ENCODE assay signal across 16 cellular contexts in genomic region chr1:212366901-212367300, GRCh38. TPM values are rescaled to one million over a fixed set of nuclear protein-coding genes. Genes with fewer than 3 reads are reported as not detected.
DNase-seq lines count a peak whose midpoint lies in the region; ATAC-seq and TF ChIP-seq lines count a peak whose summit lies in the region.
"Had no signal": no experiment of that assay in that cellular context is flagged by ENCODE, and none has a peak within 500 bp of the region (broad histone marks: within the 10 kb centered on the region; RNA-seq: fewer than 3 reads in every experiment).

No MANE protein-coding gene starts in this region.

- TF ChIP-seq POLR2A in adrenal gland (IDR thresholded peaks at IDR 0.05): no peak

- 82% methylated on average over 5 of the region's 5 CpGs for WGBS in SK-N-SH (ENCODE audit: low lambda C conversion rate)
- 68 to 73% (median 72%) methylated on average over 5 of the region's 5 CpGs for WGBS in adrenal gland, 4 donors

- H3K9ac ChIP-seq in SK-N-SH: no peak overlapping the region

- H3K79me2 ChIP-seq in SK-N-SH (ENCODE audit: insufficient read depth): no peaks in the 10 kb centered on the region

- H2AFZ ChIP-seq in SK-N-SH (ENCODE audit: low read depth): no peak overlapping the region

- intact Hi-C loops in adrenal gland (cut with DNase I): loop anchor here in 1 of 2 donors (5.0 kb wide), 1 partner anchor 295 kb away; no protein-coding TSS in a partner anchor

- H4K20me1 ChIP-seq in SK-N-SH (ENCODE audit: insufficient read depth): no peaks in the 10 kb centered on the region

- peak; percentile 49 for ATAC-seq in SK-N-SH treated with all-trans-retinoic acid at 6 μM for 48 hours
- no peak for ATAC-seq in WTC11
- ATAC-seq in stimulated activated effector memory CD8-positive, alpha-beta T cell treated with anti-CD3 and anti-CD28 coated beads, Interleukin-12 subunit alpha, Interleukin-12 subunit beta, amount 100 ng/mL, for 72 hours: no peak

- no peaks in the 10 kb centered on the region for H3K9me3 Mint-ChIP-seq in WTC11
- H3K9me3 Mint-ChIP-seq in stimulated activated effector memory CD8-positive, alpha-beta T cell treated with anti-CD3 and anti-CD28 coated beads, Interleukin-12 subunit alpha, Interleukin-12 subunit beta, amount 100 ng/mL, for 72 hours: no peaks in the 10 kb centered on the region

- TF ChIP-seq EP300 in SK-N-SH (IDR thresholded peaks at IDR 0.05; ENCODE audit: borderline replicate concordance in 1 of 2, low read depth in 1 of 2, low read length in 1 of 2): no peak

- H3K27ac ChIP-seq in SK-N-SH (ENCODE audit: low read depth in 2 of 2, low read length in 1 of 2): no peak overlapping the region
- no peak overlapping the region for H3K27ac ChIP-seq in adrenal gland
- H3K27ac ChIP-seq: 22Rv1, tibial nerve had no signal

- TF ChIP-seq RAD21 in SK-N-SH (IDR thresholded peaks at IDR 0.05; ENCODE audit: low read length): no peak

- H3K36me3 ChIP-seq in SK-N-SH (replicated peaks in 1 of 2; ENCODE audit: control insufficient read depth in 1 of 2, insufficient read depth in 2 of 2, low read length in 1 of 2): peaks cover 23 to 27% of the 10 kb centered on the region in 2 experiments
- H3K36me3 ChIP-seq in adrenal gland (replicated peaks in 1 of 2): peaks cover 0 to 18% of the 10 kb centered on the region in 2 donors

- no peaks in the 10 kb centered on the region for H3F3A ChIP-seq in SK-N-SH (replicated peaks; ENCODE audit: insufficient read depth)

- no peaks in the 10 kb centered on the region for H3K9me2 ChIP-seq in SK-N-SH

- no peak overlapping the region for H3K4me3 Mint-ChIP-seq in WTC11
- H3K4me3 Mint-ChIP-seq in stimulated activated effector memory CD8-positive, alpha-beta T cell treated with anti-CD3 and anti-CD28 coated beads, Interleukin-12 subunit alpha, Interleukin-12 subunit beta, amount 100 ng/mL, for 72 hours: no peak overlapping the region
- H3K4me3 Mint-ChIP-seq: brain, nephron had no signal

- H3K4me3 ChIP-seq in SK-N-SH (ENCODE audit: low read depth in 2 of 2, low read length in 1 of 2) (no peak overlapping the region), fibroblast of the aortic adventitia (ENCODE audit: low read depth, low read length) (no peak overlapping the region), adrenal gland (no peak overlapping the region)
- H3K4me3 ChIP-seq: tibial nerve had no signal

- H3K9me3 ChIP-seq in SK-N-SH: no peaks in the 10 kb centered on the region
- H3K9me3 ChIP-seq in adrenal gland (replicated peaks in 1 of 3): no peaks in the 10 kb centered on the region

- peaks cover 46% of the 10 kb centered on the region for H3K36me3 Mint-ChIP-seq in WTC11
- peaks cover 98% of the 10 kb centered on the region for H3K36me3 Mint-ChIP-seq in stimulated activated effector memory CD8-positive, alpha-beta T cell treated with anti-CD3 and anti-CD28 coated beads, Interleukin-12 subunit alpha, Interleukin-12 subunit beta, amount 100 ng/mL, for 72 hours

- H3K27me3 ChIP-seq in SK-N-SH (ENCODE audit: insufficient read depth) (no peaks in the 10 kb centered on the region), adrenal gland (no peaks in the 10 kb centered on the region)
- H3K27me3 ChIP-seq: tibial nerve had no signal

- TF ChIP-seq CTCF in SK-N-SH (IDR thresholded peaks at IDR 0.05): no peak
- TF ChIP-seq CTCF in WTC11 (IDR thresholded peaks at IDR 0.05): no peak
- no peak for TF ChIP-seq CTCF in fibroblast of the aortic adventitia (IDR thresholded peaks at IDR 0.05; ENCODE audit: insufficient read depth, low read length)
- no peak for TF ChIP-seq CTCF in GM10266 (IDR thresholded peaks at IDR 0.05; ENCODE audit: control insufficient read depth, insufficient read depth, low read depth, missing control alignments)
- no peak for TF ChIP-seq CTCF in adrenal gland (IDR thresholded peaks at IDR 0.05)

- H3K27me3 Mint-ChIP-seq in WTC11 (ENCODE audit: low read depth): no peaks in the 10 kb centered on the region

- POLR2A ChIA-PET in SK-N-SH (lab: Yijun Ruan, JAX): no interaction called here
- POLR2A ChIA-PET in WTC11 (lab: Charles Lee): no interaction called here

- CTCF ChIA-PET in SK-N-SH (lab: Yijun Ruan, JAX): interaction anchor here (0.6 to 5.7 kb wide), 11 partner anchors 9 to 686 kb away, joined by 3 to 42 read pairs (median 7); partner anchors contain the start of genes DTL and INTS7
- CTCF ChIA-PET in WTC11 (lab: Charles Lee): interaction anchor here (1.3 to 4.5 kb wide), 4 partner anchors 89 to 332 kb away, joined by 3 to 50 read pairs (median 13); partner anchors contain the start of genes DTL and INTS7

- H3K4me1 ChIP-seq in SK-N-SH (ENCODE audit: control insufficient read depth in 1 of 2, insufficient read depth in 2 of 2, low read depth in 1 of 2, low read length in 1 of 2) (no peaks in the 10 kb centered on the region), adrenal gland (replicated peaks in 1 of 2) (no peaks in the 10 kb centered on the region)
- H3K4me1 ChIP-seq: tibial nerve had no signal

- H3K27ac Mint-ChIP-seq in WTC11: peak overlapping the region; percentile 55
- peak overlapping the region; percentile 75 for H3K27ac Mint-ChIP-seq in stimulated activated effector memory CD8-positive, alpha-beta T cell treated with anti-CD3 and anti-CD28 coated beads, Interleukin-12 subunit alpha, Interleukin-12 subunit beta, amount 100 ng/mL, for 72 hours
- H3K27ac Mint-ChIP-seq: brain, nephron had no signal

- DNase-seq in SK-N-SH (no peak), WTC11 (ENCODE audit: low spot score) (no peak), fibroblast of the aortic adventitia (ENCODE audit: low read depth) (peak; percentile 68), NCI-H2196 (lab: John Stamatoyannopoulos, UW; ENCODE audit: unreplicated experiment) (no peak), GM10266 (ENCODE audit: extremely low spot score) (no peak), adrenal gland (no peak)
- no peak for DNase-seq in stimulated activated effector memory CD8-positive, alpha-beta T cell treated with anti-CD3 and anti-CD28 coated beads, Interleukin-12 subunit alpha, Interleukin-12 subunit beta, amount 100 ng/mL, for 72 hours (ENCODE audit: low spot score in 2 of 2)
- DNase-seq: Calu3, kidney, NCI-H2029, NCI-H69 had no signal

- H3K4me2 ChIP-seq in SK-N-SH: no peak overlapping the region

- H3K4me1 Mint-ChIP-seq in WTC11: no peaks in the 10 kb centered on the region
- peaks cover 9% of the 10 kb centered on the region for H3K4me1 Mint-ChIP-seq in stimulated activated effector memory CD8-positive, alpha-beta T cell treated with anti-CD3 and anti-CD28 coated beads, Interleukin-12 subunit alpha, Interleukin-12 subunit beta, amount 100 ng/mL, for 72 hours
- H3K4me1 Mint-ChIP-seq: brain, nephron had no signal

TF ChIP-seq in SK-N-SH treated with all-trans-retinoic acid at 6 μM for 48 hours, 23 proteins besides CTCF, POLR2A, EP300 and RAD21:
- TF ChIP-seq, protein P1, sequence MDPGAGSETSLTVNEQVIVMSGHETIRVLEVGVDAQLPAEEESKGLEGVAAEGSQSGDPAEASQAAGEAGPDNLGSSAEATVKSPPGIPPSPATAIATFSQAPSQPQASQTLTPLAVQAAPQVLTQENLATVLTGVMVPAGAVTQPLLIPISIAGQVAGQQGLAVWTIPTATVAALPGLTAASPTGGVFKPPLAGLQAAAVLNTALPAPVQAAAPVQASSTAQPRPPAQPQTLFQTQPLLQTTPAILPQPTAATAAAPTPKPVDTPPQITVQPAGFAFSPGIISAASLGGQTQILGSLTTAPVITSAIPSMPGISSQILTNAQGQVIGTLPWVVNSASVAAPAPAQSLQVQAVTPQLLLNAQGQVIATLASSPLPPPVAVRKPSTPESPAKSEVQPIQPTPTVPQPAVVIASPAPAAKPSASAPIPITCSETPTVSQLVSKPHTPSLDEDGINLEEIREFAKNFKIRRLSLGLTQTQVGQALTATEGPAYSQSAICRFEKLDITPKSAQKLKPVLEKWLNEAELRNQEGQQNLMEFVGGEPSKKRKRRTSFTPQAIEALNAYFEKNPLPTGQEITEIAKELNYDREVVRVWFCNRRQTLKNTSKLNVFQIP (CRISPR knock-in tag; IDR thresholded peaks at IDR 0.05; ENCODE audit: borderline replicate concordance, low read depth): no peak
- no peak for TF ChIP-seq ZC3H10 (CRISPR knock-in tag; IDR thresholded peaks at IDR 0.05)
TF ChIP-seq in SK-N-SH treated with all-trans-retinoic acid at 6 μM for 48 hours: peak in this region for 0.

TF ChIP-seq in SK-N-SH, 30 proteins besides CTCF, POLR2A, EP300 and RAD21 (continues in another document):
- no peak for TF ChIP-seq MEF2A (IDR thresholded peaks at IDR 0.05; ENCODE audit: borderline replicate concordance, low read depth)
- TF ChIP-seq POLR2AphosphoS5 (IDR thresholded peaks at IDR 0.05; ENCODE audit: low read depth, low read length): no peak
- no peak for TF ChIP-seq GABPA (IDR thresholded peaks at IDR 0.05; ENCODE audit: low read depth)
- TF ChIP-seq, protein P2, sequence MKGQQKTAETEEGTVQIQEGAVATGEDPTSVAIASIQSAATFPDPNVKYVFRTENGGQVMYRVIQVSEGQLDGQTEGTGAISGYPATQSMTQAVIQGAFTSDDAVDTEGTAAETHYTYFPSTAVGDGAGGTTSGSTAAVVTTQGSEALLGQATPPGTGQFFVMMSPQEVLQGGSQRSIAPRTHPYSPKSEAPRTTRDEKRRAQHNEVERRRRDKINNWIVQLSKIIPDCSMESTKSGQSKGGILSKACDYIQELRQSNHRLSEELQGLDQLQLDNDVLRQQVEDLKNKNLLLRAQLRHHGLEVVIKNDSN (IDR thresholded peaks at IDR 0.05; ENCODE audit: borderline replicate concordance, low read depth): no peak
- no peak for TF ChIP-seq SIN3A (IDR thresholded peaks at IDR 0.05; ENCODE audit: borderline replicate concordance, low read depth, low read length)

TF ChIP-seq in WTC11, 78 proteins besides CTCF, POLR2A, EP300 and RAD21 (continues in another document):
- no peak for TF ChIP-seq ATF1 (CRISPR knock-in tag; IDR thresholded peaks at IDR 0.05)
- no peak for TF ChIP-seq ZBTB43 (CRISPR knock-in tag; IDR thresholded peaks at IDR 0.05)
- TF ChIP-seq SP1 (CRISPR knock-in tag; conservative IDR thresholded peaks at IDR 0.05): no peak
- no peak for TF ChIP-seq HMGA2 (CRISPR knock-in tag; IDR thresholded peaks at IDR 0.05)
- no peak for TF ChIP-seq JAZF1 (CRISPR knock-in tag; IDR thresholded peaks at IDR 0.05)

RNA-seq across cellular contexts. Expression of gene PACC1, which starts 47.8 kb away (rescaled TPM):
- 23.1 and 34.8 TPM in 2 replicates for polyA plus RNA-seq in SK-N-SH (2012; rRNA removed)
- 18.3 and 25.0 TPM in 2 replicates for polyA plus RNA-seq in SK-N-SH (2012; cell fraction: cytosol; rRNA removed)
- 20.5 and 26.9 TPM in 2 replicates for polyA plus RNA-seq in SK-N-SH (2012; cell fraction: nucleus; rRNA removed)
- 15.0 to 19.5 TPM (median 15.7 TPM) in 3 replicates for total RNA-seq in WTC11 (2021)
- total RNA-seq in fibroblast of the aortic adventitia (ENCODE audit: low replicate concordance): 2.7 and 5.1 TPM in 2 replicates
- total RNA-seq in adrenal gland: 1 to 10 TPM; 2.4 to 7.6 (median 6.0) TPM
- 1 to 10 TPM; 1.9 to 4.1 (median 1.9) TPM for polyA plus RNA-seq in adrenal gland
